In the genomic region with DNA sequence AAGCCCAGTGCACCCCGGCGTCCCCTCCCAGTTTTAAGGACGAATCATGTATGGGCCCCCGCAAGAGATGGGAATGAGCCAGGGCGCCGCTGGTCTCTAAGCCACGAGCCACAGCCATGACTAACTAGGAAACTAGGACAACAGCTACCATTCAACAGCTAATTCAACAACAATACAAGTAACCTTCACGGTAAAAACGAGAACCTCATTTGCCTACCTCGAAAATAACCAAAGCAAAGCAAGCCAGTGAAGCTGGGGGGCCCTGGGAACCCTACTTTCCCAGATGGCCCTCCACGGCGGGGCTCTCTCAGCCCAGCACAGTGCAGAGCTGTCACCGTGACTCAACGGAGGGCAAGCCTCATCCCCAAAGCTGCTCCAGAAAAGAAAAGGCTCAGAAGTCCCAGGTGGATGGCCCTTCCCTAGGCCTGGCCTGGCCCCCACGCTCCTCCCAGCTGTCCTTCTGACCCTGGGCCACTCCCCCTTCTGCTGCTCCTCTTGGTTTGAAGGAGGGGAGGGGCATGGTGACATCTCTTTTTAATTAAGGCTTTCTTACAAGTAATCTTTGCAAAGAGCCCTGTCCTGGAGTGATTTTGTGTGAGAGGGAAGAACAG, we compare ENCODE assay signal across 1 cellular context.
TF ChIP-seq lines count a peak whose summit lies in the region.

No MANE protein-coding gene starts in this region.

TF ChIP-seq in K562, 482 proteins besides CTCF, POLR2A, EP300 and RAD21 (continued from another document):
- TF ChIP-seq, protein P1, sequence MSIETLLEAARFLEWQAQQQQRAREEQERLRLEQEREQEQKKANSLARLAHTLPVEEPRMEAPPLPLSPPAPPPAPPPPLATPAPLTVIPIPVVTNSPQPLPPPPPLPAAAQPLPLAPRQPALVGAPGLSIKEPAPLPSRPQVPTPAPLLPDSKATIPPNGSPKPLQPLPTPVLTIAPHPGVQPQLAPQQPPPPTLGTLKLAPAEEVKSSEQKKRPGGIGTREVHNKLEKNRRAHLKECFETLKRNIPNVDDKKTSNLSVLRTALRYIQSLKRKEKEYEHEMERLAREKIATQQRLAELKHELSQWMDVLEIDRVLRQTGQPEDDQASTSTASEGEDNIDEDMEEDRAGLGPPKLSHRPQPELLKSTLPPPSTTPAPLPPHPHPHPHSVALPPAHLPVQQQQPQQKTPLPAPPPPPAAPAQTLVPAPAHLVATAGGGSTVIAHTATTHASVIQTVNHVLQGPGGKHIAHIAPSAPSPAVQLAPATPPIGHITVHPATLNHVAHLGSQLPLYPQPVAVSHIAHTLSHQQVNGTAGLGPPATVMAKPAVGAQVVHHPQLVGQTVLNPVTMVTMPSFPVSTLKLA (conservative IDR thresholded peaks at IDR 0.05) = peak in 1 of 2 experiments; percentile 52; a peak in 2 of 4 replicates
- no peak for TF ChIP-seq ZC3H4 (CRISPR knock-in tag; IDR thresholded peaks at IDR 0.05; ENCODE audit: borderline replicate concordance)
- no peak for TF ChIP-seq KDM1A (IDR thresholded peaks at IDR 0.05)
- TF ChIP-seq FIP1L1 (IDR thresholded peaks at IDR 0.05; ENCODE audit: low read depth, low read length, poor library complexity, severe bottlenecking) = no peak
- no peak for TF ChIP-seq FOS (IDR thresholded peaks at IDR 0.05; ENCODE audit: extremely low read depth, insufficient read length)
- TF ChIP-seq ZNF76 (CRISPR knock-in tag; IDR thresholded peaks at IDR 0.05; ENCODE audit: borderline replicate concordance) = no peak
- TF ChIP-seq KLF13 (tag; IDR thresholded peaks at IDR 0.05; ENCODE audit: borderline replicate concordance, low read depth) = peak; percentile 17; the same call in 1 of the 2 replicates
- TF ChIP-seq, protein P2, sequence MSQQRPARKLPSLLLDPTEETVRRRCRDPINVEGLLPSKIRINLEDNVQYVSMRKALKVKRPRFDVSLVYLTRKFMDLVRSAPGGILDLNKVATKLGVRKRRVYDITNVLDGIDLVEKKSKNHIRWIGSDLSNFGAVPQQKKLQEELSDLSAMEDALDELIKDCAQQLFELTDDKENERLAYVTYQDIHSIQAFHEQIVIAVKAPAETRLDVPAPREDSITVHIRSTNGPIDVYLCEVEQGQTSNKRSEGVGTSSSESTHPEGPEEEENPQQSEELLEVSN (IDR thresholded peaks at IDR 0.05; ENCODE audit: borderline replicate concordance in 1 of 2, extremely low read depth in 1 of 2, insufficient read depth in 1 of 2, insufficient read length in 1 of 2, low read depth in 1 of 2, low read length in 1 of 2, poor library complexity in 1 of 2, severe bottlenecking in 1 of 2) = peak in 1 of 2 experiments; percentile 7
- peak; percentile 53 for TF ChIP-seq POLR2AphosphoS5 (IDR thresholded peaks at IDR 0.05; ENCODE audit: control insufficient read depth, insufficient read depth, low read depth, low read length)
- TF ChIP-seq, protein P3, sequence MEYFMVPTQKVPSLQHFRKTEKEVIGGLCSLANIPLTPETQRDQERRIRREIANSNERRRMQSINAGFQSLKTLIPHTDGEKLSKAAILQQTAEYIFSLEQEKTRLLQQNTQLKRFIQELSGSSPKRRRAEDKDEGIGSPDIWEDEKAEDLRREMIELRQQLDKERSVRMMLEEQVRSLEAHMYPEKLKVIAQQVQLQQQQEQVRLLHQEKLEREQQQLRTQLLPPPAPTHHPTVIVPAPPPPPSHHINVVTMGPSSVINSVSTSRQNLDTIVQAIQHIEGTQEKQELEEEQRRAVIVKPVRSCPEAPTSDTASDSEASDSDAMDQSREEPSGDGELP (CRISPR knock-in tag; IDR thresholded peaks at IDR 0.05; ENCODE audit: borderline replicate concordance) = peak; percentile 79
- TF ChIP-seq TAF1 (IDR thresholded peaks at IDR 0.05; ENCODE audit: control insufficient read depth, extremely low read depth, insufficient read depth, low read length, severe bottlenecking) = peak; percentile 37
TF ChIP-seq in K562: peak in this region for 13.
